26 cellular contexts compared by ENCODE assay signal in genomic region chr12:131066886-131067490, GRCh38.
DNase-seq lines count a peak whose midpoint lies in the region; ATAC-seq, FAIRE-seq and TF ChIP-seq lines count a peak whose summit lies in the region.
"Had no signal": no experiment of that assay in that cellular context is flagged by ENCODE, and none has a peak within 500 bp of the region (broad histone marks: within the 10 kb centered on the region; RNA-seq: fewer than 3 reads in every experiment).

No MANE protein-coding gene starts in this region.

- WGBS in sigmoid colon, 2 donors: 84 to 87% methylated on average over 14 of the region's 14 CpGs

- H3K4me3 ChIP-seq in left ventricle myocardium inferior: no peak overlapping the region
- H3K4me3 ChIP-seq in sigmoid colon: no peak overlapping the region
- no peak overlapping the region for H3K4me3 ChIP-seq in brain microvascular endothelial cell (ENCODE audit: low read depth, low read length)
- H3K4me3 ChIP-seq: breast epithelium, prostate gland, suprapubic skin had no signal

- intact Hi-C loops in left ventricle myocardium inferior (cut with micrococcal nuclease) (no loop called here), Right ventricle myocardium superior (cut with DNase I) (no loop called here), sigmoid colon (cut with DNase I) (no loop called here)

- no peaks in the 10 kb centered on the region for H3K9me3 ChIP-seq in left ventricle myocardium inferior (replicated peaks)
- no peaks in the 10 kb centered on the region for H3K9me3 ChIP-seq in sigmoid colon
- H3K9me3 ChIP-seq: breast epithelium, neutrophil, prostate gland, suprapubic skin had no signal

- peak; percentile 30 for DNase-seq in left ventricle myocardium inferior
- DNase-seq in Right ventricle myocardium superior: no peak
- DNase-seq in islet precursor cell: peak; percentile 42
- peak; percentile 68 for DNase-seq in sigmoid colon
- DNase-seq in ureter (ENCODE audit: low spot score): peak; percentile 41
- DNase-seq in erythroblast (lab: John Stamatoyannopoulos, UW): no peak
- DNase-seq in frontal cortex (ENCODE audit: low spot score in 2 of 2): no peak
- DNase-seq in brain microvascular endothelial cell: no peak
- DNase-seq: activated CD4-positive, alpha-beta T cell treated with anti-CD3 and anti-CD28 coated beads, Interleukin-2, amount 10 ng/mL, durations not matched to agents 7 days and 5 days; activated naive CD4-positive, alpha-beta T cell treated with anti-CD3 and anti-CD28 coated beads for 36 hours; activated T-cell treated with anti-CD3 and anti-CD28 coated beads, Interleukin-2, amount 50 U/mL, for 72 hours; AML-193; CD8-positive, alpha-beta memory T cell; DMS 273 treated with DMSO at 0.1 percent for 48 hours; effector CD4-positive, alpha-beta T cell; hippocampal formation; left cardiac atrium; NCI-H1694 treated with DMSO at 0.1 percent for 48 hours; NCI-H2171; stimulated activated naive CD4-positive, alpha-beta T cell had no signal

- in situ Hi-C loops in brain microvascular endothelial cell (cut with HindIII; ENCODE audit: low pct_ligation_motif_present, low sequenced_read_pairs): no loop called here

- no peak for TF ChIP-seq POLR2A in sigmoid colon (IDR thresholded peaks at IDR 0.05)
- TF ChIP-seq POLR2A in erythroblast (IDR thresholded peaks at IDR 0.05; ENCODE audit: low read length): no peak

- TF ChIP-seq CTCF in left ventricle myocardium inferior (IDR thresholded peaks at IDR 0.05; ENCODE audit: borderline replicate concordance): no peak
- no peak for TF ChIP-seq CTCF in sigmoid colon (IDR thresholded peaks at IDR 0.05)
- no peak for TF ChIP-seq CTCF in brain microvascular endothelial cell (IDR thresholded peaks at IDR 0.05; ENCODE audit: low read depth, low read length, missing control alignments)

- H3K36me3 ChIP-seq in left ventricle myocardium inferior: peaks cover 7% of the 10 kb centered on the region
- H3K36me3 ChIP-seq in sigmoid colon: no peaks in the 10 kb centered on the region
- no peaks in the 10 kb centered on the region for H3K36me3 ChIP-seq in brain microvascular endothelial cell (replicated peaks)
- H3K36me3 ChIP-seq: breast epithelium, neutrophil, prostate gland, suprapubic skin had no signal

- H3K27ac ChIP-seq in left ventricle myocardium inferior (replicated peaks) (no peak overlapping the region), sigmoid colon (peak overlapping the region in 2 of 4 donors; percentile 10 to 78), brain microvascular endothelial cell (no peak overlapping the region)
- H3K27ac ChIP-seq: breast epithelium, neutrophil, prostate gland, suprapubic skin had no signal

- H3K27me3 ChIP-seq in left ventricle myocardium inferior (ENCODE audit: low read depth) (no peaks in the 10 kb centered on the region), sigmoid colon (no peaks in the 10 kb centered on the region), brain microvascular endothelial cell (replicated peaks) (no peaks in the 10 kb centered on the region)
- H3K27me3 ChIP-seq: breast epithelium had no signal

- no peak for FAIRE-seq in frontal cortex (lab: Jason Lieb, UNC)
- FAIRE-seq: GM19239, H1 had no signal

- H3K4me1 ChIP-seq in left ventricle myocardium inferior: peaks cover 43% of the 10 kb centered on the region
- H3K4me1 ChIP-seq in sigmoid colon: peaks cover 0 to 30% (median 21%) of the 10 kb centered on the region in 4 donors
- H3K4me1 ChIP-seq: breast epithelium, prostate gland, suprapubic skin had no signal

- ATAC-seq in Right ventricle myocardium superior (ENCODE audit: poor library complexity): no peak
- ATAC-seq: activated T-cell treated with anti-CD3 and anti-CD28 coated beads, Interleukin-2, amount 50 U/mL, for 72 hours had no signal

- no peak for TF ChIP-seq EP300 in sigmoid colon (IDR thresholded peaks at IDR 0.05)

Comparison
In these comparisons a context has a peak if more than half of its experiments do, and no peak if none do; other contexts are left out.
1. DNase-seq: peak in left ventricle myocardium inferior (single experiment), islet precursor cell (single experiment), sigmoid colon (single experiment) and ureter (single experiment); none in Right ventricle myocardium superior (single experiment), erythroblast (0 of 2), frontal cortex (0 of 2) and brain microvascular endothelial cell (single experiment).